ENCODE assay signal across 25 cellular contexts in genomic region chr18:24259869-24260662, GRCh38.
"Had no signal": no experiment of that assay in that cellular context is flagged by ENCODE, and none has a peak within 500 bp of the region (broad histone marks: within the 10 kb centered on the region; RNA-seq: fewer than 3 reads in every experiment).

No MANE protein-coding gene starts in this region.

- H3K27me3 Mint-ChIP-seq: activated naive CD8-positive, alpha-beta T cell treated with anti-CD3 and anti-CD28 coated beads for 36 hours had no signal

- H3K36me3 Mint-ChIP-seq: activated CD8-positive, alpha-beta memory T cell treated with anti-CD3 and anti-CD28 coated beads, Interleukin-2, amount 10 ng/mL, durations not matched to agents 7 days and 5 days; activated naive CD4-positive, alpha-beta T cell treated with anti-CD3 and anti-CD28 coated beads, Interleukin-2, amount 10 ng/mL, durations not matched to agents 7 days and 5 days; activated naive CD8-positive, alpha-beta T cell treated with anti-CD3 and anti-CD28 coated beads for 36 hours had no signal

- H3K27me3 ChIP-seq: breast epithelium had no signal

- H3K9me3 Mint-ChIP-seq: activated CD4-positive, alpha-beta T cell treated with anti-CD3 and anti-CD28 coated beads, Interleukin-2, amount 10 ng/mL, durations not matched to agents 24 days and 14 days; activated naive CD4-positive, alpha-beta T cell treated with anti-CD3 and anti-CD28 coated beads, Interleukin-2, amount 10 ng/mL, durations not matched to agents 7 days and 5 days; activated naive CD8-positive, alpha-beta T cell treated with anti-CD3 and anti-CD28 coated beads for 36 hours; activated T-cell treated with anti-CD3 and anti-CD28 coated beads, Interleukin-2, amount 50 U/mL, for 4 hours; activated T-helper 2 cell treated with anti-CD3 and anti-CD28 coated beads, Interferon-gamma antibody, Interleukin-2, Interleukin-4, amounts not matched to agents 10 μg/mL and 5 μg/mL and 100 μg/mL, durations not matched to agents 14 hours and 24 hours and 36 hours; T-helper 1 cell treated with Interleukin-12 subunit alpha and Interleukin-12 subunit beta and Interleukin-4 antibody, amounts not matched to agents 30 μg/mL and 1 μg/mL, for 36 hours had no signal

- H3K4me1 ChIP-seq: breast epithelium had no signal

- FAIRE-seq: RCC 7860 had no signal

- H3K4me3 Mint-ChIP-seq: activated CD4-positive, alpha-beta T cell treated with anti-CD3 and anti-CD28 coated beads, Interleukin-2, amount 10 ng/mL, durations not matched to agents 24 days and 14 days; activated CD8-positive, alpha-beta memory T cell treated with anti-CD3 and anti-CD28 coated beads, Interleukin-2, amount 10 ng/mL, durations not matched to agents 7 days and 5 days; activated naive CD4-positive, alpha-beta T cell treated with anti-CD3 and anti-CD28 coated beads, Interleukin-2, amount 10 ng/mL, durations not matched to agents 7 days and 5 days; activated naive CD8-positive, alpha-beta T cell treated with anti-CD3 and anti-CD28 coated beads for 36 hours; activated T-cell treated with anti-CD3 and anti-CD28 coated beads, Interleukin-2, amount 50 U/mL, for 4 hours; T-helper 1 cell treated with Interleukin-12 subunit alpha and Interleukin-12 subunit beta and Interleukin-4 antibody, amounts not matched to agents 30 μg/mL and 1 μg/mL, for 36 hours; WTC11 had no signal

- H3K36me3 ChIP-seq: breast epithelium had no signal

- H3K4me3 ChIP-seq: breast epithelium had no signal

- H3K27ac ChIP-seq: breast epithelium had no signal

- DNase-seq: activated CD4-positive, alpha-beta T cell treated with anti-CD3 and anti-CD28 coated beads, Interleukin-2, amount 10 ng/mL, durations not matched to agents 24 days and 14 days; activated CD4-positive, alpha-beta T cell treated with anti-CD3 and anti-CD28 coated beads, Interleukin-2, amount 50 U/mL, for 48 hours; activated CD4-positive, CD25-positive, alpha-beta regulatory T cell treated with anti-CD3 and anti-CD28 coated beads, Interleukin-2, amount 50 U/mL, for 72 hours; activated CD8-positive, alpha-beta memory T cell treated with anti-CD3 and anti-CD28 coated beads, Interleukin-2, amount 10 ng/mL, durations not matched to agents 7 days and 5 days; activated gamma-delta T cell treated with Interleukin-2 at 50 U/mL for 16 hours; activated naive CD4-positive, alpha-beta T cell treated with anti-CD3 and anti-CD28 coated beads, Interleukin-2, amount 10 ng/mL, durations not matched to agents 7 days and 5 days; activated naive CD8-positive, alpha-beta T cell treated with anti-CD3 and anti-CD28 coated beads for 36 hours; activated T-cell treated with anti-CD3 and anti-CD28 coated beads, Interleukin-2, amount 50 U/mL, for 4 hours; anterior cingulate cortex; central memory CD4-positive, alpha-beta T cell; Kasumi-1; KBM-7; NCI-H1105 treated with DMSO at 0.1 percent for 48 hours; NCI-H1436 treated with DMSO at 0.1 percent for 48 hours; NCI-H187; NCI-H2081; NCI-H446; NCI-H524; SHP77 treated with DMSO at 0.1 percent for 48 hours; T-helper 9 cell had no signal

- H3K27ac Mint-ChIP-seq: activated CD4-positive, alpha-beta T cell treated with anti-CD3 and anti-CD28 coated beads, Interleukin-2, amount 10 ng/mL, durations not matched to agents 24 days and 14 days; activated CD8-positive, alpha-beta memory T cell treated with anti-CD3 and anti-CD28 coated beads, Interleukin-2, amount 10 ng/mL, durations not matched to agents 7 days and 5 days; activated naive CD4-positive, alpha-beta T cell treated with anti-CD3 and anti-CD28 coated beads, Interleukin-2, amount 10 ng/mL, durations not matched to agents 7 days and 5 days; activated naive CD8-positive, alpha-beta T cell treated with anti-CD3 and anti-CD28 coated beads for 36 hours; activated T-helper 2 cell treated with anti-CD3 and anti-CD28 coated beads, Interferon-gamma antibody, Interleukin-2, Interleukin-4, amounts not matched to agents 10 μg/mL and 5 μg/mL and 100 μg/mL, durations not matched to agents 14 hours and 24 hours and 36 hours; T-helper 1 cell treated with Interleukin-12 subunit alpha and Interleukin-12 subunit beta and Interleukin-4 antibody, amounts not matched to agents 30 μg/mL and 1 μg/mL, for 36 hours; WTC11 had no signal

- H3K9me3 ChIP-seq: breast epithelium had no signal

- ATAC-seq: activated CD8-positive, alpha-beta memory T cell treated with anti-CD3 and anti-CD28 coated beads, Interleukin-2, amount 10 ng/mL, durations not matched to agents 7 days and 5 days; activated T-cell treated with anti-CD3 and anti-CD28 coated beads, Interleukin-2, amount 50 U/mL, for 4 hours; WTC11 had no signal

- H3K4me1 Mint-ChIP-seq: activated CD4-positive, alpha-beta T cell treated with anti-CD3 and anti-CD28 coated beads, Interleukin-2, amount 10 ng/mL, durations not matched to agents 24 days and 14 days; activated CD8-positive, alpha-beta memory T cell treated with anti-CD3 and anti-CD28 coated beads, Interleukin-2, amount 10 ng/mL, durations not matched to agents 7 days and 5 days; activated naive CD4-positive, alpha-beta T cell treated with anti-CD3 and anti-CD28 coated beads, Interleukin-2, amount 10 ng/mL, durations not matched to agents 7 days and 5 days; activated naive CD8-positive, alpha-beta T cell treated with anti-CD3 and anti-CD28 coated beads for 36 hours had no signal
